Comparison of ENCODE assay signal across 8 cellular contexts in genomic region chr2:218261424-218262273, GRCh38. TPM values are rescaled to one million over a fixed set of nuclear protein-coding genes. Genes with fewer than 3 reads are reported as not detected.
A peak's percentile ranks its signal among the peaks of the same experiment; 100 is the strongest.
DNase-seq lines count a peak whose midpoint lies in the region; ATAC-seq and TF ChIP-seq lines count a peak whose summit lies in the region.

No MANE protein-coding gene starts in this region.

- H3K36me3 ChIP-seq in CD8-positive, alpha-beta T cell (ENCODE audit: insufficient read depth, low read length), result peaks cover 31% of the 10 kb centered on the region
- H3K36me3 ChIP-seq in colonic mucosa, result no peaks in the 10 kb centered on the region

- no peaks in the 10 kb centered on the region for H3K27me3 ChIP-seq in CD8-positive, alpha-beta T cell (ENCODE audit: insufficient read depth, low read length)
- H3K27me3 ChIP-seq in colonic mucosa, result no peaks in the 10 kb centered on the region

- H3K9ac ChIP-seq in colonic mucosa (ENCODE audit: low read depth in 2 of 2, low read length in 2 of 2), result peak overlapping the region in 1 of 2 donors; percentile 59

- no peak overlapping the region for H3K27ac ChIP-seq in CD8-positive, alpha-beta T cell (ENCODE audit: low read depth, low read length)
- peak overlapping the region; percentile 26 for H3K27ac ChIP-seq in colonic mucosa

- no peak for ATAC-seq in CD8-positive, alpha-beta T cell
- ATAC-seq in HG03095 (IDR thresholded peaks at IDR 0.05; ENCODE audit: unreplicated experiment) (no peak), GM18502 (IDR thresholded peaks at IDR 0.05; ENCODE audit: poor library complexity, unreplicated experiment) (no peak)
- ATAC-seq in natural killer cell treated with Interleukin-12 subunit alpha and Interleukin-12 subunit beta and Interleukin-15 and Interleukin-18, amount 100 ng/mL, for 72 hours, result no peak

- no peaks in the 10 kb centered on the region for H3K27me3 Mint-ChIP-seq in CD8-positive, alpha-beta T cell (ENCODE audit: low read depth)
- no peaks in the 10 kb centered on the region for H3K27me3 Mint-ChIP-seq in neural crest cell (ENCODE audit: low read depth)
- no peaks in the 10 kb centered on the region for H3K27me3 Mint-ChIP-seq in natural killer cell treated with Interleukin-12 subunit alpha and Interleukin-12 subunit beta and Interleukin-15 and Interleukin-18, amount 100 ng/mL, for 72 hours

- POLR2A ChIA-PET in CD8-positive, alpha-beta T cell (lab: Charles Lee), result no interaction called here

- no peak overlapping the region for H3K4me3 ChIP-seq in CD8-positive, alpha-beta T cell (ENCODE audit: low read depth, low read length)
- no peak overlapping the region for H3K4me3 ChIP-seq in colonic mucosa

- H3K4me1 Mint-ChIP-seq in CD8-positive, alpha-beta T cell (ENCODE audit: low read depth), result peaks cover 26% of the 10 kb centered on the region
- peaks cover 12% of the 10 kb centered on the region for H3K4me1 Mint-ChIP-seq in neural crest cell
- H3K4me1 Mint-ChIP-seq in natural killer cell treated with Interleukin-12 subunit alpha and Interleukin-12 subunit beta and Interleukin-15 and Interleukin-18, amount 100 ng/mL, for 72 hours (ENCODE audit: low read depth in 2 of 2), result peaks cover 25 to 35% of the 10 kb centered on the region in 2 donors

- intact Hi-C loops in CD8-positive, alpha-beta T cell (cut with DNase I, micrococcal nuclease), result no loop called here
- intact Hi-C loops in colonic mucosa (cut with DNase I), result loop anchor here (5.0 kb wide), 1 partner anchor 44 kb away; the partner anchor contains the start of gene ARPC2

- CTCF ChIA-PET in CD8-positive, alpha-beta T cell (lab: Charles Lee), result interaction anchor here (0.9 to 1.4 kb wide), 2 partner anchors 11 to 16 kb away, joined by 3 to 4 read pairs; no protein-coding TSS in a partner anchor

- no peak for TF ChIP-seq CTCF in CD8-positive, alpha-beta T cell (IDR thresholded peaks at IDR 0.05)
- TF ChIP-seq CTCF in colonic mucosa (IDR thresholded peaks at IDR 0.05) (no peak), neural crest cell (conservative IDR thresholded peaks at IDR 0.05) (no peak)

- H3K9me3 Mint-ChIP-seq in CD8-positive, alpha-beta T cell, result no peaks in the 10 kb centered on the region
- no peaks in the 10 kb centered on the region for H3K9me3 Mint-ChIP-seq in neural crest cell
- no peaks in the 10 kb centered on the region for H3K9me3 Mint-ChIP-seq in natural killer cell treated with Interleukin-12 subunit alpha and Interleukin-12 subunit beta and Interleukin-15 and Interleukin-18, amount 100 ng/mL, for 72 hours

- peaks cover 36% of the 10 kb centered on the region for H3K36me3 Mint-ChIP-seq in CD8-positive, alpha-beta T cell
- H3K36me3 Mint-ChIP-seq in neural crest cell (ENCODE audit: low read depth), result no peaks in the 10 kb centered on the region
- no peaks in the 10 kb centered on the region for H3K36me3 Mint-ChIP-seq in natural killer cell treated with Interleukin-12 subunit alpha and Interleukin-12 subunit beta and Interleukin-15 and Interleukin-18, amount 100 ng/mL, for 72 hours

- H3K27ac Mint-ChIP-seq in CD8-positive, alpha-beta T cell, result peak overlapping the region; percentile 66
- peak overlapping the region; percentile 92 for H3K27ac Mint-ChIP-seq in neural crest cell (ENCODE audit: unreplicated experiment)
- H3K27ac Mint-ChIP-seq in natural killer cell treated with Interleukin-12 subunit alpha and Interleukin-12 subunit beta and Interleukin-15 and Interleukin-18, amount 100 ng/mL, for 72 hours, result peak overlapping the region in 1 of 2 donors; percentile 14

- H3K9me3 ChIP-seq in CD8-positive, alpha-beta T cell (ENCODE audit: low read length), result no peaks in the 10 kb centered on the region
- H3K9me3 ChIP-seq in colonic mucosa, result no peaks in the 10 kb centered on the region

- no peak for DNase-seq in CD8-positive, alpha-beta T cell
- DNase-seq in MV-4-11 (lab: John Stamatoyannopoulos, UW) (peak; percentile 80), colonic mucosa (no peak), neural crest cell (ENCODE audit: low read depth, low spot score) (no peak), amniotic stem cell (lab: John Stamatoyannopoulos, UW) (no peak)
- no peak for DNase-seq in natural killer cell treated with Interleukin-12 subunit alpha and Interleukin-12 subunit beta and Interleukin-15 and Interleukin-18, amount 100 ng/mL, for 72 hours (ENCODE audit: low spot score)

- H3K4me1 ChIP-seq in CD8-positive, alpha-beta T cell (ENCODE audit: insufficient read depth, low read length), result peaks cover 9% of the 10 kb centered on the region
- H3K4me1 ChIP-seq in colonic mucosa, result peaks cover 28% of the 10 kb centered on the region

- no peak overlapping the region for H3K4me3 Mint-ChIP-seq in CD8-positive, alpha-beta T cell
- H3K4me3 Mint-ChIP-seq in neural crest cell, result peak overlapping the region; percentile 41
- no peak overlapping the region for H3K4me3 Mint-ChIP-seq in natural killer cell treated with Interleukin-12 subunit alpha and Interleukin-12 subunit beta and Interleukin-15 and Interleukin-18, amount 100 ng/mL, for 72 hours

RNA-seq across cellular contexts. Expression of gene GPBAR1, which starts 0.8 kb away (rescaled TPM):
- 1 to 10 TPM; 2.2 to 2.5 TPM for total RNA-seq in CD8-positive, alpha-beta T cell
- 1 to 10 TPM; 1.1 to 1.3 TPM for total RNA-seq in colonic mucosa
- 0.14 TPM in 1 of 2 replicates, not detected in the other for total RNA-seq in neural crest cell
- total RNA-seq in natural killer cell treated with Interleukin-12 subunit alpha and Interleukin-12 subunit beta and Interleukin-15 and Interleukin-18, amount 100 ng/mL, for 72 hours, result 1 to 10 TPM; 2.6 to 3.0 TPM

RNA-seq across cellular contexts. Expression of gene AAMP, which starts 8.3 kb away (rescaled TPM):
- total RNA-seq in CD8-positive, alpha-beta T cell, result 10 to 100 TPM; 44.7 to 50.4 TPM
- total RNA-seq in colonic mucosa (100 to 1,000 TPM in 1 of 2 donors, 10 to 100 TPM in 1; 96.1 to 137 TPM), neural crest cell (76.6 and 77.6 TPM in 2 replicates)
- total RNA-seq in natural killer cell treated with Interleukin-12 subunit alpha and Interleukin-12 subunit beta and Interleukin-15 and Interleukin-18, amount 100 ng/mL, for 72 hours, result 100 to 1,000 TPM in 1 of 2 donors, 10 to 100 TPM in 1; 75.6 to 104 TPM

RNA-seq across cellular contexts. Expression of gene PNKD, which starts 8.7 kb away (rescaled TPM):
- total RNA-seq in CD8-positive, alpha-beta T cell, result 1 to 10 TPM; 7.1 to 7.2 TPM
- total RNA-seq in colonic mucosa (100 to 1,000 TPM; 109 to 136 TPM), neural crest cell (40.3 and 42.3 TPM in 2 replicates)
- 10 to 100 TPM; 20.6 to 22.0 TPM for total RNA-seq in natural killer cell treated with Interleukin-12 subunit alpha and Interleukin-12 subunit beta and Interleukin-15 and Interleukin-18, amount 100 ng/mL, for 72 hours

RNA-seq across cellular contexts. Expression of gene TMBIM1, which starts 30.7 kb away (rescaled TPM):
- 10 to 100 TPM; 80.8 to 86.7 TPM for total RNA-seq in CD8-positive, alpha-beta T cell
- total RNA-seq in colonic mucosa (100 to 1,000 TPM; 273 to 375 TPM), neural crest cell (8.0 and 8.5 TPM in 2 replicates)
- total RNA-seq in natural killer cell treated with Interleukin-12 subunit alpha and Interleukin-12 subunit beta and Interleukin-15 and Interleukin-18, amount 100 ng/mL, for 72 hours, result 10 to 100 TPM; 42.8 to 79.0 TPM

RNA-seq across cellular contexts. Expression of gene ARPC2, which starts 44.7 kb away (rescaled TPM):
- 100 to 1,000 TPM; 521 to 547 TPM for total RNA-seq in CD8-positive, alpha-beta T cell
- total RNA-seq in colonic mucosa, result 100 to 1,000 TPM; 282 to 346 TPM
- total RNA-seq in neural crest cell, result 159 and 160 TPM in 2 replicates
- total RNA-seq in natural killer cell treated with Interleukin-12 subunit alpha and Interleukin-12 subunit beta and Interleukin-15 and Interleukin-18, amount 100 ng/mL, for 72 hours, result 100 to 1,000 TPM; 509 to 675 TPM
